In the genomic region with DNA sequence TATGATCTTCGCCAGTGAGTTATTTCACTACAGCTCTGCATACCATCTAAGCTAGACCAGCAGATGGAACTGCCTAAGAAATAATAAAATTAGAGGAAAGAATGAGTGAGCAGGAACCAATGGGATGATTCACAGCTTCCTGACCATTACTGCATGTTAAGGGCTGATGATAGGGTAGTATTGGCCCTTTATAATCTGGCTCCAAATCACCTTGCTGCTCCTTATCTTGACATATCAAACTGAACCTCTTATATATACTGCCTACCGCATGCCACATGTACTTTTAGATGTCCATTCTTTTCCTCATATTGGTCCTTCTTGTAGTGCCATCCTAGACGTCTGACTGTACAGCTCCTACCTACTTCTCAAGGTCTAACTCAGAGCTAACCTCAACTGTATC, we compare ENCODE assay signal across 17 cellular contexts.
"Had no signal": no experiment of that assay in that cellular context is flagged by ENCODE, and none has a peak within 500 bp of the region (broad histone marks: within the 10 kb centered on the region; RNA-seq: fewer than 3 reads in every experiment).

No MANE protein-coding gene starts in this region.

- ATAC-seq: activated T-cell treated with anti-CD3 and anti-CD28 coated beads, Interleukin-2, amount 50 U/mL, for 4 hours; gastroesophageal sphincter; heart right ventricle; mucosa of descending colon; naive thymus-derived CD4-positive, alpha-beta T cell had no signal

- H3K4me3 ChIP-seq: colonic mucosa, gastroesophageal sphincter, heart right ventricle, mucosa of descending colon, ovary, sigmoid colon, stomach had no signal

- H3K36me3 ChIP-seq: colonic mucosa, gastroesophageal sphincter, heart right ventricle, ovary, sigmoid colon, stomach, WERI-Rb-1 had no signal

- DNase-seq: activated CD4-positive, alpha-beta T cell treated with anti-CD3 and anti-CD28 coated beads, Interleukin-2, amount 50 U/mL, for 48 hours; activated effector memory CD4-positive, alpha-beta T cell treated with Interleukin-2 at 50 U/mL for 16 hours; activated naive CD4-positive, alpha-beta T cell treated with anti-CD3 and anti-CD28 coated beads, Interleukin-2, amount 50 U/mL, for 16 hours; activated T-cell treated with anti-CD3 and anti-CD28 coated beads, Interleukin-2, amount 50 U/mL, for 4 hours; central memory CD4-positive, alpha-beta T cell; colonic mucosa; effector CD4-positive, alpha-beta T cell; heart right ventricle; mucosa of descending colon; naive thymus-derived CD4-positive, alpha-beta T cell; ovary; sigmoid colon; stimulated activated CD4-positive, alpha-beta T cell treated with anti-CD3 and anti-CD28 coated beads, Interleukin-1b, Interleukin-23, amount 100 ng/mL, for 48 hours; stomach; WERI-Rb-1 had no signal

- H3K27me3 ChIP-seq: colonic mucosa, gastroesophageal sphincter, heart right ventricle, ovary, sigmoid colon, stomach had no signal

- H3K9me3 ChIP-seq: colonic mucosa, gastroesophageal sphincter, mucosa of descending colon, ovary, sigmoid colon, stomach had no signal

- H3K4me1 ChIP-seq: colonic mucosa, gastroesophageal sphincter, heart right ventricle, sigmoid colon, stomach had no signal

- FAIRE-seq: islet of Langerhans had no signal

- H3K27ac ChIP-seq: colonic mucosa, gastroesophageal sphincter, heart right ventricle, ovary, sigmoid colon, stomach, WERI-Rb-1 had no signal
